In genomic region chr19:17821190-17821589, GRCh38 we compare ENCODE assay signal across 17 cellular contexts. TPM values are rescaled to one million over a fixed set of nuclear protein-coding genes. Genes with fewer than 3 reads are reported as not detected.
DNase-seq lines count a peak whose midpoint lies in the region; ATAC-seq, FAIRE-seq and TF ChIP-seq lines count a peak whose summit lies in the region.
"Had no signal": no experiment of that assay in that cellular context is flagged by ENCODE, and none has a peak within 500 bp of the region (broad histone marks: within the 10 kb centered on the region; RNA-seq: fewer than 3 reads in every experiment).

TSS of gene INSL3 (minus strand) at chr19:17821519. CDS start at chr19:17821506, 13 bp downstream.

- ATAC-seq in HepG2: no peak
- ATAC-seq in right lobe of liver: no peak
- ATAC-seq in esophagus mucosa: peak; percentile 24
- peak; percentile 54 for ATAC-seq in stimulated activated memory B cell treated with anti-CD40 and anti-IgM and Interleukin-4, amounts not matched to agents 10 μg/mL and 1 μg/mL and 100 μg/mL, for 72 hours
- ATAC-seq: GM23338 had no signal

- TF ChIP-seq EP300 in HepG2 (IDR thresholded peaks at IDR 0.05; ENCODE audit: low read depth in 2 of 2, low read length in 2 of 2) (no peak), HepG2 (CRISPR knock-in tag; IDR thresholded peaks at IDR 0.05; ENCODE audit: borderline replicate concordance) (no peak)

- no peak within 1 kb of the TSS for H3K4me2 ChIP-seq in HepG2 (ENCODE audit: low read depth, low read length)
- H3K4me2 ChIP-seq: GM23338 had no signal

- H3K9ac ChIP-seq in HepG2 (ENCODE audit: insufficient read depth, low read depth, low read length): no peak within 1 kb of the TSS

- peaks cover 7% of the 10 kb centered on the region for H3K36me3 Mint-ChIP-seq in stimulated activated memory B cell treated with anti-CD40 and anti-IgM and Interleukin-4, amounts not matched to agents 10 μg/mL and 1 μg/mL and 100 μg/mL, for 72 hours
- H3K36me3 Mint-ChIP-seq in MCF 10A (ENCODE audit: insufficient read depth, unreplicated experiment): no peaks in the 10 kb centered on the region

- H2AFZ ChIP-seq in HepG2 (ENCODE audit: low read length): no peak within 1 kb of the TSS
- H2AFZ ChIP-seq: GM23338 had no signal

- intact Hi-C loops in HepG2 (cut with micrococcal nuclease; ENCODE audit: unreplicated experiment) (no loop called here), right lobe of liver (cut with DNase I) (no loop called here), MCF 10A (cut with micrococcal nuclease) (no loop called here)

- H3K4me1 Mint-ChIP-seq in stimulated activated memory B cell treated with anti-CD40 and anti-IgM and Interleukin-4, amounts not matched to agents 10 μg/mL and 1 μg/mL and 100 μg/mL, for 72 hours: no peaks in the 10 kb centered on the region
- H3K4me1 Mint-ChIP-seq in MCF 10A (ENCODE audit: insufficient read depth, unreplicated experiment): no peaks in the 10 kb centered on the region
- H3K4me1 Mint-ChIP-seq: B cell, GM23338 had no signal

- H3K4me3 Mint-ChIP-seq in stimulated activated memory B cell treated with anti-CD40 and anti-IgM and Interleukin-4, amounts not matched to agents 10 μg/mL and 1 μg/mL and 100 μg/mL, for 72 hours: no peak within 1 kb of the TSS
- H3K4me3 Mint-ChIP-seq in MCF 10A (ENCODE audit: unreplicated experiment): no peak within 1 kb of the TSS
- H3K4me3 Mint-ChIP-seq: B cell; CD4-positive, alpha-beta T cell; GM23338 had no signal

- H3K79me2 ChIP-seq in HepG2 (ENCODE audit: insufficient read depth, low read length): no peaks in the 10 kb centered on the region

- H3K9me3 Mint-ChIP-seq in stimulated activated memory B cell treated with anti-CD40 and anti-IgM and Interleukin-4, amounts not matched to agents 10 μg/mL and 1 μg/mL and 100 μg/mL, for 72 hours: no peaks in the 10 kb centered on the region
- no peaks in the 10 kb centered on the region for H3K9me3 Mint-ChIP-seq in MCF 10A (ENCODE audit: unreplicated experiment)
- H3K9me3 Mint-ChIP-seq: CD4-positive, alpha-beta T cell; GM23338 had no signal

- no peak for TF ChIP-seq CTCF in HepG2 (CRISPR knock-in tag; IDR thresholded peaks at IDR 0.05)
- no peak for TF ChIP-seq CTCF in right lobe of liver (IDR thresholded peaks at IDR 0.05)
- TF ChIP-seq CTCF in MCF 10A (IDR thresholded peaks at IDR 0.05; ENCODE audit: unreplicated experiment): no peak

- TF ChIP-seq POLR2A in HepG2 (IDR thresholded peaks at IDR 0.05; ENCODE audit: insufficient read depth in 1 of 2, low read depth in 2 of 2, low read length in 2 of 2): no peak
- no peak for TF ChIP-seq POLR2A in right lobe of liver (IDR thresholded peaks at IDR 0.05)
- TF ChIP-seq POLR2A in erythroblast (IDR thresholded peaks at IDR 0.05; ENCODE audit: low read length): no peak

- POLR2A ChIA-PET in HepG2 (lab: Yijun Ruan, JAX) (no interaction called here), MCF 10A (lab: Yijun Ruan, JAX) (no interaction called here)

- in situ Hi-C loops in HepG2 (cut with HindIII; ENCODE audit: extremely low pct_ligation_motif_present, low pct_unique_long_range_greater_than_20kb): no loop called here

- H3K27ac ChIP-seq in HepG2 (ENCODE audit: extremely low read length, insufficient read depth, low read length) (no peak within 1 kb of the TSS), right lobe of liver (no peak within 1 kb of the TSS)

- H3K27ac Mint-ChIP-seq in stimulated activated memory B cell treated with anti-CD40 and anti-IgM and Interleukin-4, amounts not matched to agents 10 μg/mL and 1 μg/mL and 100 μg/mL, for 72 hours: no peak within 1 kb of the TSS
- H3K27ac Mint-ChIP-seq in MCF 10A (ENCODE audit: low read depth, unreplicated experiment): no peak within 1 kb of the TSS
- H3K27ac Mint-ChIP-seq: B cell; CD4-positive, alpha-beta T cell; GM23338 had no signal

- no peaks in the 10 kb centered on the region for H3K27me3 Mint-ChIP-seq in stimulated activated memory B cell treated with anti-CD40 and anti-IgM and Interleukin-4, amounts not matched to agents 10 μg/mL and 1 μg/mL and 100 μg/mL, for 72 hours
- H3K27me3 Mint-ChIP-seq in MCF 10A (ENCODE audit: insufficient read depth, unreplicated experiment): peaks cover 13% of the 10 kb centered on the region
- H3K27me3 Mint-ChIP-seq: B cell; CD4-positive, alpha-beta T cell had no signal

- no peak for FAIRE-seq in HepG2 (lab: Jason Lieb, UNC)
- FAIRE-seq: A204.1, GM18507 had no signal

- H3K9me3 ChIP-seq in HepG2 (ENCODE audit: low read length) (no peaks in the 10 kb centered on the region), right lobe of liver (no peaks in the 10 kb centered on the region)

- H3K27me3 ChIP-seq in HepG2 (ENCODE audit: control insufficient read depth in 1 of 2, insufficient read depth in 2 of 2, low read length in 2 of 2) (no peaks in the 10 kb centered on the region), right lobe of liver (no peaks in the 10 kb centered on the region)

- 54% methylated on average over 14 of the region's 34 CpGs for WGBS in HepG2 (ENCODE audit: low lambda C conversion rate)
- 30% methylated on average over 2 of the region's 34 CpGs for WGBS in right lobe of liver (ENCODE audit: insufficient coverage, low coverage, low lambda C conversion rate, missing lambda C conversion rate)

- DNase-seq in HepG2 (ENCODE audit: low spot score): no peak
- DNase-seq in right lobe of liver: no peak
- DNase-seq in MCF 10A (ENCODE audit: unreplicated experiment): no peak
- no peak for DNase-seq in erythroblast (lab: John Stamatoyannopoulos, UW)
- no peak for DNase-seq in OCI-M1 (lab: John Stamatoyannopoulos, UW)
- DNase-seq: C1 segment of cervical spinal cord; CD4-positive, alpha-beta T cell; DND-41; GDM1; H7 had no signal

- TF ChIP-seq RAD21 in HepG2 (CRISPR knock-in tag; IDR thresholded peaks at IDR 0.05): no peak

- CTCF ChIA-PET in HepG2 (lab: Yijun Ruan, JAX; ENCODE audit: low intra/inter-chr PET ratio, low total read pairs): no interaction called here
- CTCF ChIA-PET in MCF 10A (lab: Yijun Ruan, JAX): no interaction called here

- no peaks in the 10 kb centered on the region for H3K4me1 ChIP-seq in HepG2 (ENCODE audit: insufficient read depth, low read length)
- H3K4me1 ChIP-seq in right lobe of liver: no peaks in the 10 kb centered on the region

- no peaks in the 10 kb centered on the region for H4K20me1 ChIP-seq in HepG2 (ENCODE audit: insufficient read depth, low read length)

- no TSS peak for BruUV-seq in HepG2 (replicated peaks; lab: Mats Ljungman, UMichigan)
- BruUV-seq in MCF 10A (replicated peaks; lab: Mats Ljungman, UMichigan): no TSS peak

- H3K36me3 ChIP-seq in HepG2 (replicated peaks in 1 of 2; ENCODE audit: control insufficient read depth in 1 of 2, insufficient read depth in 2 of 2, low read length in 2 of 2) (no peaks in the 10 kb centered on the region), right lobe of liver (no peaks in the 10 kb centered on the region)

- no peak within 1 kb of the TSS for H3K4me3 ChIP-seq in HepG2 (replicated peaks in 1 of 3; ENCODE audit: insufficient read depth in 1 of 3, low read depth in 2 of 3, low read length in 3 of 3)
- H3K4me3 ChIP-seq in right lobe of liver: no peak within 1 kb of the TSS
- H3K4me3 ChIP-seq: GM23338 had no signal

TF ChIP-seq in HepG2, 621 proteins besides CTCF, POLR2A, EP300 and RAD21:
- TF ChIP-seq ZNF768 (CRISPR knock-in tag; IDR thresholded peaks at IDR 0.05) (0 out of 2 replicates have a peak, but pooled peaks have one; percentile 11), RBAK (CRISPR knock-in tag; IDR thresholded peaks at IDR 0.05) (no peak), MNT (IDR thresholded peaks at IDR 0.05) (peak; percentile 39; the same call in 1 of the 2 replicates)
TF ChIP-seq in HepG2: peak in this region for 2.

RNA-seq across cellular contexts. Expression of gene INSL3, which starts in this region (rescaled TPM):
- total RNA-seq in HepG2 (2016; rRNA removed; fragmentation: Illumina TruSeq; extraction: Trizol) (not detected in 2 replicates), right lobe of liver (not detected), esophagus mucosa (not detected), MCF 10A (2022) (not detected in 2 replicates)
- not detected in 2 replicates for total RNA-seq in HepG2 (2016; cell fraction: cytosol; rRNA removed; fragmentation: Illumina TruSeq; extraction: Trizol; ENCODE audit: low read depth)
- not detected in 2 replicates for total RNA-seq in HepG2 (2016; cell fraction: insoluble cytoplasmic fraction; rRNA removed; fragmentation: Illumina TruSeq; extraction: Trizol)
- total RNA-seq in HepG2 (2016; cell fraction: membrane; rRNA removed; fragmentation: Illumina TruSeq; extraction: Trizol): not detected in 2 replicates
- total RNA-seq in HepG2 (2016; cell fraction: nucleus; rRNA removed; fragmentation: Illumina TruSeq; extraction: Trizol): not detected in 2 replicates
- polyA plus RNA-seq in HepG2 (2011; rRNA removed): 0.30 and 0.44 TPM in 2 replicates
- polyA plus RNA-seq in HepG2 (2011; cell fraction: cytosol; rRNA removed): 0.21 TPM in 1 of 2 replicates, not detected in the other
- 1.2 and 1.5 TPM in 2 replicates for polyA plus RNA-seq in HepG2 (2011; cell fraction: nucleus; rRNA removed)
- 0.23 and 0.35 TPM in 2 replicates for polyA plus RNA-seq in HepG2 (2012)
- not detected in 2 replicates for polyA plus RNA-seq in HepG2 (2016; cell fraction: cytosol; fragmentation: Illumina TruSeq; extraction: Trizol; ENCODE audit: low read depth)
- not detected in 2 replicates for polyA plus RNA-seq in HepG2 (2016; cell fraction: insoluble cytoplasmic fraction; fragmentation: Illumina TruSeq; extraction: Trizol; ENCODE audit: low read depth)
- polyA plus RNA-seq in HepG2 (2016; cell fraction: membrane; fragmentation: Illumina TruSeq; extraction: Trizol; ENCODE audit: low read depth): not detected in 2 replicates
- polyA plus RNA-seq in HepG2 (2016; cell fraction: nucleus; fragmentation: Illumina TruSeq; extraction: Trizol; ENCODE audit: insufficient read depth, low read depth): not detected in 2 replicates
- 0.88 TPM in 1 of 2 replicates, not detected in the other for polyA minus RNA-seq in HepG2 (2011; rRNA and poly(A)+ RNA removed; ENCODE audit: low replicate concordance)
- polyA minus RNA-seq in HepG2 (2011; cell fraction: cytosol; rRNA and poly(A)+ RNA removed): not detected in 2 replicates
- polyA minus RNA-seq in HepG2 (2011; cell fraction: nucleus; rRNA and poly(A)+ RNA removed): not detected in 2 replicates
- total RNA-seq: GM23338, H7, HT-29 had no signal

Comparison
In these comparisons a context has a peak if more than half of its experiments do, and no peak if none do; other contexts are left out.
1. Peak in ATAC-seq in esophagus mucosa; RNA of the gene not detected or under 1 TPM.